In the genomic region with DNA sequence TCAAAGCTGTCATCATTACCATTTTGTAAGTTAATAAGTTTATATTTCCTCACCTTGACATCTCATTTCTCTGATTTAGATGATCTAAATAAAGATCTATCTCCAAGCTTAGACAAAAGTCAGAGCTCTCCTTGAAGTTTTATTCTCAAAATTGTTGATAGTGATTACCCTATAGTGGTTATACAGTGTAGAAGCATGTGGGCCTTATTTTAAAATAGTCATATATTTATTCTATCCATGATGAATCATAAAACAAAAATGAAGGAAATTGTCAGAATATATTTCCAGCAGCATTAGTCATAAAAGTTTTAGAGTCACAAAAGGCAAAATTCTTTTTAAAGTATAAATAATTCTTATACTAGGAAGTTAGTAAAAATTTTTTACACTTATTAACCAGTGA, we compare ENCODE assay signal across 26 cellular contexts. TPM values are rescaled to one million over a fixed set of nuclear protein-coding genes. Genes with fewer than 3 reads are reported as not detected.
DNase-seq lines count a peak whose midpoint lies in the region; TF ChIP-seq lines count a peak whose summit lies in the region.
"Had no signal": no experiment of that assay in that cellular context is flagged by ENCODE, and none has a peak within 500 bp of the region (broad histone marks: within the 10 kb centered on the region; RNA-seq: fewer than 3 reads in every experiment).

No MANE protein-coding gene starts in this region.

- CTCF ChIA-PET in PC-9 (lab: Charles Lee): no interaction called here
- CTCF ChIA-PET in activated naive CD4-positive, alpha-beta T cell treated with anti-CD3 and anti-CD28 coated beads for 36 hours (lab: Charles Lee): no interaction called here

- H3K4me3 ChIP-seq in PC-9: no peak overlapping the region
- H3K4me3 ChIP-seq in choroid plexus epithelial cell (ENCODE audit: low read depth, low read length): no peak overlapping the region
- H3K4me3 ChIP-seq: ascending aorta, heart left ventricle, lung, pancreas, Peyer's patch, sigmoid colon, stomach, upper lobe of right lung had no signal

- H3K27me3 ChIP-seq in PC-9 (ENCODE audit: insufficient read depth, low read depth): no peaks in the 10 kb centered on the region
- H3K27me3 ChIP-seq: ascending aorta, heart left ventricle, pancreas, Peyer's patch, sigmoid colon, stomach, upper lobe of right lung had no signal

- no peaks in the 10 kb centered on the region for H3K9me2 ChIP-seq in PC-9 (ENCODE audit: insufficient read depth)

- H3K36me3 Mint-ChIP-seq in mesothelial cell of epicardium: peaks cover 30% of the 10 kb centered on the region
- peaks cover 9% of the 10 kb centered on the region for H3K36me3 Mint-ChIP-seq in activated naive CD4-positive, alpha-beta T cell treated with anti-CD3 and anti-CD28 coated beads for 36 hours (ENCODE audit: low read depth)

- H3K27ac ChIP-seq in PC-9: peak overlapping the region; percentile 54
- H3K27ac ChIP-seq: ascending aorta, pancreas, Peyer's patch, sigmoid colon, stomach, upper lobe of right lung had no signal

- peak overlapping the region; percentile 9 for H3K27ac Mint-ChIP-seq in mesothelial cell of epicardium
- no peak overlapping the region for H3K27ac Mint-ChIP-seq in activated naive CD4-positive, alpha-beta T cell treated with anti-CD3 and anti-CD28 coated beads for 36 hours
- H3K27ac Mint-ChIP-seq: B cell; dendritic cell treated with granulocyte-macrophage colony-stimulating factor and Interleukin-4, amounts not matched to agents 40 ng/mL and 50 ng/mL, for 4 days; T-cell had no signal

- no peaks in the 10 kb centered on the region for H3K4me1 Mint-ChIP-seq in mesothelial cell of epicardium
- H3K4me1 Mint-ChIP-seq in activated naive CD4-positive, alpha-beta T cell treated with anti-CD3 and anti-CD28 coated beads for 36 hours (ENCODE audit: low read depth): no peaks in the 10 kb centered on the region
- H3K4me1 Mint-ChIP-seq: B cell, naive B cell had no signal

- 0 out of 2 replicates have a peak overlapping the region, but pooled peaks have one; percentile 11 for H3K4me2 ChIP-seq in PC-9

- POLR2A ChIA-PET in PC-9 (lab: Charles Lee; ENCODE audit: unreplicated experiment): no interaction called here

- in situ Hi-C loops in GM13976 (cut with MboI; ENCODE audit: low sequenced_read_pairs, unreplicated experiment): no loop called here

- H3K79me2 ChIP-seq in PC-9 (ENCODE audit: low read depth): no peaks in the 10 kb centered on the region

- DNase-seq in AG20443 (ENCODE audit: low spot score): peak; percentile 20
- no peak for DNase-seq in PC-9
- DNase-seq in choroid plexus epithelial cell (ENCODE audit: low read depth): peak; percentile 46
- DNase-seq in mesothelial cell of epicardium (ENCODE audit: low spot score in 2 of 2, unreplicated experiment in 2 of 2): no peak
- DNase-seq in DMS 273 treated with DMSO at 0.1 percent for 48 hours (lab: John Stamatoyannopoulos, UW): no peak
- no peak for DNase-seq in GM13976 (ENCODE audit: low spot score)
- DNase-seq in activated CD8-positive, alpha-beta memory T cell treated with anti-CD3 and anti-CD28 coated beads, Interleukin-2, amount 50 U/mL, for 48 hours: no peak
- no peak for DNase-seq in activated naive CD4-positive, alpha-beta T cell treated with anti-CD3 and anti-CD28 coated beads for 36 hours
- DNase-seq: activated CD4-positive, alpha-beta T cell treated with anti-CD3 and anti-CD28 coated beads, Interleukin-2, amount 50 U/mL, for 1 hour; activated naive CD4-positive, alpha-beta T cell; GF-D8; heart left ventricle; naive B cell; NCI-H1694; NCI-H2227 treated with DMSO at 0.1 percent for 48 hours; pancreas; Peyer's patch; sigmoid colon; stimulated activated CD4-positive, alpha-beta T cell treated with anti-CD3 and anti-CD28 coated beads, Interleukin-2, amount 100 ng/mL, for 24 hours; stomach; T-cell; upper lobe of right lung had no signal

- intact Hi-C loops in PC-9 (cut with micrococcal nuclease; ENCODE audit: unreplicated experiment): no loop called here
- intact Hi-C loops in activated naive CD4-positive, alpha-beta T cell treated with anti-CD3 and anti-CD28 coated beads for 36 hours (cut with micrococcal nuclease): no loop called here

- H4K20me1 ChIP-seq in PC-9 (ENCODE audit: insufficient read depth): no peaks in the 10 kb centered on the region

- H3K36me3 ChIP-seq in PC-9 (ENCODE audit: low read depth): no peaks in the 10 kb centered on the region

- no TSS peak for BruUV-seq in PC-9 (replicated peaks; lab: Mats Ljungman, UMichigan)

- no peaks in the 10 kb centered on the region for H3K27me3 Mint-ChIP-seq in mesothelial cell of epicardium (ENCODE audit: low read depth)
- H3K27me3 Mint-ChIP-seq in activated naive CD4-positive, alpha-beta T cell treated with anti-CD3 and anti-CD28 coated beads for 36 hours (ENCODE audit: low read depth): no peaks in the 10 kb centered on the region
- H3K27me3 Mint-ChIP-seq: B cell; dendritic cell treated with granulocyte-macrophage colony-stimulating factor and Interleukin-4, amounts not matched to agents 40 ng/mL and 50 ng/mL, for 4 days; naive B cell; T-cell had no signal

- no peak overlapping the region for H3K4me3 Mint-ChIP-seq in mesothelial cell of epicardium
- H3K4me3 Mint-ChIP-seq in activated naive CD4-positive, alpha-beta T cell treated with anti-CD3 and anti-CD28 coated beads for 36 hours: no peak overlapping the region
- H3K4me3 Mint-ChIP-seq: B cell; dendritic cell treated with granulocyte-macrophage colony-stimulating factor and Interleukin-4, amounts not matched to agents 40 ng/mL and 50 ng/mL, for 4 days; naive B cell; T-cell had no signal

- no peak overlapping the region for H2AFZ ChIP-seq in PC-9

- H3F3A ChIP-seq in PC-9 (ENCODE audit: insufficient read depth, low read depth): 0 out of 2 replicates have a peak, but pooled peaks cover 3% of the 10 kb centered on the region

- peaks cover 14% of the 10 kb centered on the region for H3K4me1 ChIP-seq in PC-9 (replicated peaks; ENCODE audit: insufficient read depth)
- H3K4me1 ChIP-seq: ascending aorta, heart left ventricle, pancreas, Peyer's patch, sigmoid colon, stomach, upper lobe of right lung had no signal

- H3K9me3 Mint-ChIP-seq in mesothelial cell of epicardium: no peaks in the 10 kb centered on the region
- H3K9me3 Mint-ChIP-seq in activated naive CD4-positive, alpha-beta T cell treated with anti-CD3 and anti-CD28 coated beads for 36 hours: no peaks in the 10 kb centered on the region
- H3K9me3 Mint-ChIP-seq: dendritic cell treated with granulocyte-macrophage colony-stimulating factor and Interleukin-4, amounts not matched to agents 40 ng/mL and 50 ng/mL, for 4 days; naive B cell; T-cell had no signal

- TF ChIP-seq CTCF in PC-9 (conservative IDR thresholded peaks at IDR 0.05): no peak
- no peak for TF ChIP-seq CTCF in choroid plexus epithelial cell (conservative IDR thresholded peaks at IDR 0.05; ENCODE audit: low read depth, low read length)
- TF ChIP-seq CTCF in mesothelial cell of epicardium (IDR thresholded peaks at IDR 0.05; ENCODE audit: unreplicated experiment): no peak
- no peak for TF ChIP-seq CTCF in GM13976 (IDR thresholded peaks at IDR 0.05; ENCODE audit: borderline replicate concordance, control extremely low read depth, extremely low read depth, insufficient read depth, missing control alignments)

- no peaks in the 10 kb centered on the region for H3K9me3 ChIP-seq in PC-9 (ENCODE audit: insufficient read depth, low read depth)
- H3K9me3 ChIP-seq: ascending aorta, heart left ventricle, pancreas, Peyer's patch, sigmoid colon, stomach, upper lobe of right lung had no signal

RNA-seq across cellular contexts. Expression of a gene that starts 49.0 kb away (rescaled TPM):
- total RNA-seq in PC-9 (2021) (20.4 and 28.3 TPM in 2 replicates), mesothelial cell of epicardium (31.7 to 36.9 TPM (median 34.6 TPM) in 3 replicates)
- total RNA-seq in activated naive CD4-positive, alpha-beta T cell treated with anti-CD3 and anti-CD28 coated beads for 36 hours: 10 to 100 TPM; 23.0 to 23.7 TPM

Comparison
In these comparisons a context has a peak if more than half of its experiments do, and no peak if none do; other contexts are left out.
1. DNase-seq: peak in AG20443 (single experiment) and choroid plexus epithelial cell (single experiment); none in PC-9 (0 of 2), mesothelial cell of epicardium (0 of 2), DMS 273 treated with DMSO at 0.1 percent for 48 hours (single experiment), GM13976 (single experiment), activated CD8-positive, alpha-beta memory T cell treated with anti-CD3 and anti-CD28 coated beads, Interleukin-2, amount 50 U/mL, for 48 hours (single experiment) and activated naive CD4-positive, alpha-beta T cell treated with anti-CD3 and anti-CD28 coated beads for 36 hours (single experiment).